In genomic region chr17:19285218-19285900, GRCh38 we compare ENCODE assay signal across 1 cellular context.
TF ChIP-seq lines count a peak whose summit lies in the region.

No MANE protein-coding gene starts in this region.

TF ChIP-seq in GM23338, 12 proteins besides CTCF, POLR2A, EP300 and RAD21 (continued from another document):
- TF ChIP-seq, protein P1, sequence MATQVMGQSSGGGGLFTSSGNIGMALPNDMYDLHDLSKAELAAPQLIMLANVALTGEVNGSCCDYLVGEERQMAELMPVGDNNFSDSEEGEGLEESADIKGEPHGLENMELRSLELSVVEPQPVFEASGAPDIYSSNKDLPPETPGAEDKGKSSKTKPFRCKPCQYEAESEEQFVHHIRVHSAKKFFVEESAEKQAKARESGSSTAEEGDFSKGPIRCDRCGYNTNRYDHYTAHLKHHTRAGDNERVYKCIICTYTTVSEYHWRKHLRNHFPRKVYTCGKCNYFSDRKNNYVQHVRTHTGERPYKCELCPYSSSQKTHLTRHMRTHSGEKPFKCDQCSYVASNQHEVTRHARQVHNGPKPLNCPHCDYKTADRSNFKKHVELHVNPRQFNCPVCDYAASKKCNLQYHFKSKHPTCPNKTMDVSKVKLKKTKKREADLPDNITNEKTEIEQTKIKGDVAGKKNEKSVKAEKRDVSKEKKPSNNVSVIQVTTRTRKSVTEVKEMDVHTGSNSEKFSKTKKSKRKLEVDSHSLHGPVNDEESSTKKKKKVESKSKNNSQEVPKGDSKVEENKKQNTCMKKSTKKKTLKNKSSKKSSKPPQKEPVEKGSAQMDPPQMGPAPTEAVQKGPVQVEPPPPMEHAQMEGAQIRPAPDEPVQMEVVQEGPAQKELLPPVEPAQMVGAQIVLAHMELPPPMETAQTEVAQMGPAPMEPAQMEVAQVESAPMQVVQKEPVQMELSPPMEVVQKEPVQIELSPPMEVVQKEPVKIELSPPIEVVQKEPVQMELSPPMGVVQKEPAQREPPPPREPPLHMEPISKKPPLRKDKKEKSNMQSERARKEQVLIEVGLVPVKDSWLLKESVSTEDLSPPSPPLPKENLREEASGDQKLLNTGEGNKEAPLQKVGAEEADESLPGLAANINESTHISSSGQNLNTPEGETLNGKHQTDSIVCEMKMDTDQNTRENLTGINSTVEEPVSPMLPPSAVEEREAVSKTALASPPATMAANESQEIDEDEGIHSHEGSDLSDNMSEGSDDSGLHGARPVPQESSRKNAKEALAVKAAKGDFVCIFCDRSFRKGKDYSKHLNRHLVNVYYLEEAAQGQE (IDR thresholded peaks at IDR 0.05; ENCODE audit: unreplicated experiment) = no peak
- TF ChIP-seq EZH2 (IDR thresholded peaks at IDR 0.05; ENCODE audit: low read depth, unreplicated experiment) = no peak
- TF ChIP-seq EZH2phosphoT487 (IDR thresholded peaks at IDR 0.05; ENCODE audit: unreplicated experiment) = no peak
- no peak for TF ChIP-seq ZNF331 (CRISPR knock-in tag; IDR thresholded peaks at IDR 0.05; ENCODE audit: low read depth)
- no peak for TF ChIP-seq JUNB (IDR thresholded peaks at IDR 0.05; ENCODE audit: unreplicated experiment)
- TF ChIP-seq STAT1 (IDR thresholded peaks at IDR 0.05; ENCODE audit: unreplicated experiment) = no peak
- TF ChIP-seq NANOG (IDR thresholded peaks at IDR 0.05; ENCODE audit: borderline replicate concordance) = no peak
TF ChIP-seq in GM23338: peak in this region for 0.
